Comparison of ENCODE assay signal across 1 cellular context in the genomic region with DNA sequence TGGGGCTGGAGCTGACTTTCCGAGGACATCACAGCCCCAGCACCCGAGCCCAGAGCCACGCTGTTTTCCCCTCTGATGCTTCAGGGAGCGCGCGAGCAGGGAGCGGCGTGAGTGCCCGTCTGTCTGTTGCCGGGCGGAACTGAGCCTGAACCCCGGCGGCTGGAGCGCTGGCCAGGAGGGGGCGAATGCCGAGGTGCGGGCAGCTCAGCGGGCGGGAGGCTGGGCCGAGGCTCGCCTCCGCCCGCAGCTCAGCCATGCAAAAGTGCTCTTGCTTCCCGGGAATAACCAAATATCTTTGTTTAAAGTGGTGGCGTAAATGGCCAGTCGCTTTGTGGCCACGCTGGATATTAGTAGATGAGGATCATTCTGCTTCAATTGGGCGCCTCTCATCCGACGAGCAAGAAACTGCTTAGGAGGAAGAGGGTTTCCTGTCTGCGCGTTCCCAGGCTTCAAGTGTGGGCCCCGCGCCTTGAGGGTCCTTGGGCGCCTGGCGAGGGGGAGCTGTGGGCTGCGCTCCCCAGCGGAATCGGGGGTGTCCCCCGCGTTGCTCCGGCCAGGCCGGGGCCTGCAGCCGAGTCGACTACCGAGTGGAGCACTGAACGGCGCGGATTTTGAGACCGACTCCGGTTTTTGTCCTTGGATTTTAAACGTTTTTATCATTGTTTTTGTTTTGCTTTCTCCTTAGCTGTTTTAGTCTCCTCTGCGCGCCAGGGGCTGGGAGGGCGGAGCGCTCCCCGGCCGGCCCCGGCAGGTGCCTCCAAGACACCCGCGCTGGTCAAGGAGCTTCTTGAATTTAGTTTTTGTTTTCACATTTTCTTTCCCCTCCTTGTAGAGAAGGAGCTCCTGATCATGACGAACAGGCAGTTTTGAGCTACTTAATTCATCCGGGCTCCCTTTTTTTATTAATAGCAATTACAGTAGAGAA.
TF ChIP-seq lines count a peak whose summit lies in the region.

No MANE protein-coding gene starts in this region.

TF ChIP-seq in IMR-90, 13 proteins besides CTCF, POLR2A, EP300 and RAD21 (continued from another document):
- no peak for TF ChIP-seq RFX5 (IDR thresholded peaks at IDR 0.05; ENCODE audit: low read depth, low read length)
- TF ChIP-seq FOS (IDR thresholded peaks at IDR 0.05; ENCODE audit: low read depth, low read length): no peak
- TF ChIP-seq, protein P1, sequence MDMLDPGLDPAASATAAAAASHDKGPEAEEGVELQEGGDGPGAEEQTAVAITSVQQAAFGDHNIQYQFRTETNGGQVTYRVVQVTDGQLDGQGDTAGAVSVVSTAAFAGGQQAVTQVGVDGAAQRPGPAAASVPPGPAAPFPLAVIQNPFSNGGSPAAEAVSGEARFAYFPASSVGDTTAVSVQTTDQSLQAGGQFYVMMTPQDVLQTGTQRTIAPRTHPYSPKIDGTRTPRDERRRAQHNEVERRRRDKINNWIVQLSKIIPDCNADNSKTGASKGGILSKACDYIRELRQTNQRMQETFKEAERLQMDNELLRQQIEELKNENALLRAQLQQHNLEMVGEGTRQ (IDR thresholded peaks at IDR 0.05; ENCODE audit: low read depth, low read length): no peak
- no peak for TF ChIP-seq RCOR1 (IDR thresholded peaks at IDR 0.05; ENCODE audit: insufficient replicate concordance, low read length)
